In genomic region chr13:33723772-33724435, GRCh38 we compare ENCODE assay signal across 9 cellular contexts.
DNase-seq lines count a peak whose midpoint lies in the region; ATAC-seq and TF ChIP-seq lines count a peak whose summit lies in the region.
"Had no signal": no experiment of that assay in that cellular context is flagged by ENCODE, and none has a peak within 500 bp of the region (broad histone marks: within the 10 kb centered on the region; RNA-seq: fewer than 3 reads in every experiment).

No MANE protein-coding gene starts in this region.

- peak; percentile 89 for TF ChIP-seq RAD21 in neural cell (conservative IDR thresholded peaks at IDR 0.05)

- peak; percentile 83 for DNase-seq in ELR (ENCODE audit: low read depth)
- peak; percentile 93 for DNase-seq in GM23338 (ENCODE audit: low spot score)
- DNase-seq in RKO (ENCODE audit: low spot score): peak; percentile 84
- peak; percentile 28 for DNase-seq in activated T-helper 1 cell treated with Interleukin-2 at 50 U/mL for 16 hours (ENCODE audit: low read depth)
- peak; percentile 90 for DNase-seq in fibroblast of peridontal ligament (ENCODE audit: extremely low read depth)
- peak in 46 of 49 donors; percentile 5 to 90 (median 68) for DNase-seq in substantia nigra (lab: John Stamatoyannopoulos, UW)

- H3K36me3 ChIP-seq in GM23338 (ENCODE audit: insufficient read depth) (no peaks in the 10 kb centered on the region), neural cell (ENCODE audit: insufficient read depth, low read length) (no peaks in the 10 kb centered on the region)

- H3K9me2 ChIP-seq in GM23338 (ENCODE audit: insufficient read depth): no peaks in the 10 kb centered on the region
- H3K9me2 ChIP-seq in neural cell (ENCODE audit: insufficient read depth, low read length): no peaks in the 10 kb centered on the region

- H3K4me3 ChIP-seq in GM23338 (no peak overlapping the region), neural cell (ENCODE audit: low read length) (no peak overlapping the region)
- H3K4me3 ChIP-seq: skin epidermis had no signal

- H3F3A ChIP-seq in GM23338 (replicated peaks; ENCODE audit: low read depth) (no peaks in the 10 kb centered on the region), neural cell (ENCODE audit: insufficient read depth, low read length, poor library complexity, severe bottlenecking) (no peaks in the 10 kb centered on the region)

- H4K20me1 ChIP-seq in GM23338 (replicated peaks; ENCODE audit: insufficient read depth): no peaks in the 10 kb centered on the region
- H4K20me1 ChIP-seq in neural cell (ENCODE audit: insufficient read depth): no peaks in the 10 kb centered on the region

- no peak overlapping the region for H3K9ac ChIP-seq in neural cell (ENCODE audit: low read length)

- peaks cover 7% of the 10 kb centered on the region; the same call in 2 of the 3 replicates for H3K4me1 Mint-ChIP-seq in GM23338

- H3K4me2 ChIP-seq in GM23338: no peak overlapping the region
- no peak overlapping the region for H3K4me2 ChIP-seq in neural cell (ENCODE audit: low read length)

- no peaks in the 10 kb centered on the region for H3K4me1 ChIP-seq in GM23338 (ENCODE audit: insufficient read depth)

- no peaks in the 10 kb centered on the region for H3K9me3 Mint-ChIP-seq in GM23338

- no peaks in the 10 kb centered on the region for H3K27me3 Mint-ChIP-seq in GM23338 (ENCODE audit: insufficient read depth, low read depth, poor library complexity)

- no peaks in the 10 kb centered on the region for H3K9me3 ChIP-seq in neural cell (ENCODE audit: low read length)

- H3K79me2 ChIP-seq in GM23338 (replicated peaks; ENCODE audit: insufficient read depth): no peaks in the 10 kb centered on the region
- H3K79me2 ChIP-seq in neural cell (replicated peaks; ENCODE audit: insufficient read depth, low read length): no peaks in the 10 kb centered on the region

- H3K36me3 Mint-ChIP-seq in GM23338 (ENCODE audit: low read depth): no peaks in the 10 kb centered on the region; the same call in 2 of the 3 replicates

- H3K27me3 ChIP-seq in GM23338 (ENCODE audit: insufficient read depth) (no peaks in the 10 kb centered on the region), neural cell (ENCODE audit: insufficient read depth, low read depth, low read length) (no peaks in the 10 kb centered on the region)

- no peak overlapping the region; the same call in 1 of the 2 replicates for H3K27ac Mint-ChIP-seq in GM23338

- TF ChIP-seq EP300 in neural cell (conservative IDR thresholded peaks at IDR 0.05; ENCODE audit: poor library complexity, severe bottlenecking): no peak

- TF ChIP-seq CTCF in GM23338 (conservative IDR thresholded peaks at IDR 0.05; ENCODE audit: low read depth in 2 of 2) (peak; percentile 86 to 96), LNCAP (IDR thresholded peaks at IDR 0.05) (peak; percentile 60), neural cell (IDR thresholded peaks at IDR 0.05; ENCODE audit: poor library complexity, severe bottlenecking) (peak; percentile 87)

- H2AFZ ChIP-seq in GM23338 (no peak overlapping the region; the same call in 1 of the 2 replicates), neural cell (ENCODE audit: low read depth, low read length) (no peak overlapping the region)

- H3K4me3 Mint-ChIP-seq in GM23338: no peak overlapping the region

- H3K27ac ChIP-seq in GM23338 (ENCODE audit: low read depth) (no peak overlapping the region), neural cell (ENCODE audit: low read length) (no peak overlapping the region), substantia nigra (ENCODE audit: low read depth, low read length, poor library complexity, severe bottlenecking) (no peak overlapping the region)

- peak; percentile 100 for ATAC-seq in GM23338

TF ChIP-seq in GM23338, 12 proteins besides CTCF, POLR2A, EP300 and RAD21 (continues in another document):
- TF ChIP-seq NANOG (IDR thresholded peaks at IDR 0.05; ENCODE audit: borderline replicate concordance): no peak; the same call in 1 of the 2 replicates
- TF ChIP-seq ZNF331 (CRISPR knock-in tag; IDR thresholded peaks at IDR 0.05; ENCODE audit: low read depth): no peak
- TF ChIP-seq ZNF114 (CRISPR knock-in tag; IDR thresholded peaks at IDR 0.05): no peak
- no peak for TF ChIP-seq POLR2AphosphoS5 (IDR thresholded peaks at IDR 0.05; ENCODE audit: low read depth)

TF ChIP-seq in neural cell, 6 proteins besides CTCF, POLR2A, EP300 and RAD21:
- TF ChIP-seq, protein P1, sequence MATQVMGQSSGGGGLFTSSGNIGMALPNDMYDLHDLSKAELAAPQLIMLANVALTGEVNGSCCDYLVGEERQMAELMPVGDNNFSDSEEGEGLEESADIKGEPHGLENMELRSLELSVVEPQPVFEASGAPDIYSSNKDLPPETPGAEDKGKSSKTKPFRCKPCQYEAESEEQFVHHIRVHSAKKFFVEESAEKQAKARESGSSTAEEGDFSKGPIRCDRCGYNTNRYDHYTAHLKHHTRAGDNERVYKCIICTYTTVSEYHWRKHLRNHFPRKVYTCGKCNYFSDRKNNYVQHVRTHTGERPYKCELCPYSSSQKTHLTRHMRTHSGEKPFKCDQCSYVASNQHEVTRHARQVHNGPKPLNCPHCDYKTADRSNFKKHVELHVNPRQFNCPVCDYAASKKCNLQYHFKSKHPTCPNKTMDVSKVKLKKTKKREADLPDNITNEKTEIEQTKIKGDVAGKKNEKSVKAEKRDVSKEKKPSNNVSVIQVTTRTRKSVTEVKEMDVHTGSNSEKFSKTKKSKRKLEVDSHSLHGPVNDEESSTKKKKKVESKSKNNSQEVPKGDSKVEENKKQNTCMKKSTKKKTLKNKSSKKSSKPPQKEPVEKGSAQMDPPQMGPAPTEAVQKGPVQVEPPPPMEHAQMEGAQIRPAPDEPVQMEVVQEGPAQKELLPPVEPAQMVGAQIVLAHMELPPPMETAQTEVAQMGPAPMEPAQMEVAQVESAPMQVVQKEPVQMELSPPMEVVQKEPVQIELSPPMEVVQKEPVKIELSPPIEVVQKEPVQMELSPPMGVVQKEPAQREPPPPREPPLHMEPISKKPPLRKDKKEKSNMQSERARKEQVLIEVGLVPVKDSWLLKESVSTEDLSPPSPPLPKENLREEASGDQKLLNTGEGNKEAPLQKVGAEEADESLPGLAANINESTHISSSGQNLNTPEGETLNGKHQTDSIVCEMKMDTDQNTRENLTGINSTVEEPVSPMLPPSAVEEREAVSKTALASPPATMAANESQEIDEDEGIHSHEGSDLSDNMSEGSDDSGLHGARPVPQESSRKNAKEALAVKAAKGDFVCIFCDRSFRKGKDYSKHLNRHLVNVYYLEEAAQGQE (IDR thresholded peaks at IDR 0.05; ENCODE audit: borderline replicate concordance): no peak
- peak; percentile 90 for TF ChIP-seq SMC3 (conservative IDR thresholded peaks at IDR 0.05; ENCODE audit: poor library complexity)

Comparison
In these comparisons a context has a peak if more than half of its experiments do, and no peak if none do; other contexts are left out.
1. DNase-seq: peak in every context shown above with its lines; median percentile 93 in GM23338; 90 in fibroblast of peridontal ligament; 84 in RKO; 83 in ELR; 68 in substantia nigra; 28 in activated T-helper 1 cell treated with Interleukin-2 at 50 U/mL for 16 hours.